ENCODE assay signal across 21 cellular contexts in the genomic region with DNA sequence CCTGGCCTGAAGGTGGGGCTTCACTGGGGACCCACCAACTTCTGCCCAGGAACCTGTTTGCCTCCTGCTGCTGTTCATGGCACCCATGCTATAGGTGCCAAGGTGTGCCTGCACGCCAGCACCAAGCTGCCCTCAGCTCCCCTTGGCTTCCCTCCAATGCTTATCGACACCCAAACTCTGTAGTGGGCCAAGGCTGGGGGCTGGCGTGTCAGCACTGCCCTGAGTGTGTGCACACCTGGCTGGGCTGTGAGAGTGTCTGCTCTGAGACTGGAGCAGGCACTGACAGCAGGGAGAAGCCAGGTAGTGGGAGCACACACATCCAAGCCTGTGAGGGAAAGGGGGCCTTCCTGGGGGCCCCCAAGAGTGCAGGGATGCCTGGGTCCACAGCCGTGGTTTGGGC. TPM values are rescaled to one million over a fixed set of nuclear protein-coding genes. Genes with fewer than 3 reads are reported as not detected.
"Had no signal": no experiment of that assay in that cellular context is flagged by ENCODE, and none has a peak within 500 bp of the region (broad histone marks: within the 10 kb centered on the region; RNA-seq: fewer than 3 reads in every experiment).

No MANE protein-coding gene starts in this region.

- ATAC-seq: activated CD4-positive, alpha-beta T cell treated with anti-CD3 and anti-CD28 coated beads for 36 hours; stimulated activated naive CD8-positive, alpha-beta T cell treated with anti-CD3 and anti-CD28 coated beads, Interleukin-15, amount 100 ng/mL, for 72 hours; T-helper 17 cell had no signal

- H3K9me3 ChIP-seq: testis had no signal

- H3K27me3 ChIP-seq: esophagus squamous epithelium, testis had no signal

- H3K4me3 ChIP-seq: esophagus squamous epithelium, testis had no signal

- H3K27ac Mint-ChIP-seq: activated CD4-positive, alpha-beta memory T cell treated with anti-CD3 and anti-CD28 coated beads, Interleukin-2, amount 10 ng/mL, durations not matched to agents 7 days and 5 days; activated CD4-positive, alpha-beta T cell treated with anti-CD3 and anti-CD28 coated beads for 36 hours; activated naive CD8-positive, alpha-beta T cell; stimulated activated naive CD8-positive, alpha-beta T cell treated with anti-CD3 and anti-CD28 coated beads, Interleukin-15, amount 100 ng/mL, for 72 hours; T-helper 17 cell had no signal

- H3K4me3 Mint-ChIP-seq: activated CD4-positive, alpha-beta memory T cell treated with anti-CD3 and anti-CD28 coated beads, Interleukin-2, amount 10 ng/mL, durations not matched to agents 7 days and 5 days; activated CD4-positive, alpha-beta T cell treated with anti-CD3 and anti-CD28 coated beads for 36 hours; activated naive CD8-positive, alpha-beta T cell; stimulated activated naive CD8-positive, alpha-beta T cell treated with anti-CD3 and anti-CD28 coated beads, Interleukin-15, amount 100 ng/mL, for 72 hours; T-helper 17 cell had no signal

- H3K4me1 ChIP-seq: testis had no signal

- H3K36me3 ChIP-seq: esophagus squamous epithelium had no signal

- H3K4me1 Mint-ChIP-seq: stimulated activated naive CD8-positive, alpha-beta T cell treated with anti-CD3 and anti-CD28 coated beads, Interleukin-15, amount 100 ng/mL, for 72 hours had no signal

- DNase-seq: activated CD4-positive, alpha-beta memory T cell treated with anti-CD3 and anti-CD28 coated beads, Interleukin-2, amount 10 ng/mL, durations not matched to agents 7 days and 5 days; activated CD4-positive, alpha-beta T cell treated with anti-CD3 and anti-CD28 coated beads for 36 hours; activated gamma-delta T cell treated with Interleukin-2 at 50 U/mL for 16 hours; amniotic stem cell; central memory CD4-positive, alpha-beta T cell; cortex of kidney; effector CD8-positive, alpha-beta T cell; esophagus squamous epithelium; glutamatergic neuron; kidney glomerular epithelial cell; stimulated activated CD4-positive, alpha-beta T cell treated with anti-CD3 and anti-CD28 coated beads, Interleukin-1b, Interleukin-23, amount 100 ng/mL, for 48 hours; stimulated activated naive CD8-positive, alpha-beta T cell treated with anti-CD3 and anti-CD28 coated beads, Interleukin-15, amount 100 ng/mL, for 72 hours; T-helper 17 cell; testis had no signal

- H3K27ac ChIP-seq: esophagus squamous epithelium, testis had no signal

- H3K27me3 Mint-ChIP-seq: activated CD4-positive, alpha-beta T cell treated with anti-CD3 and anti-CD28 coated beads for 36 hours; activated naive CD8-positive, alpha-beta T cell; stimulated activated naive CD8-positive, alpha-beta T cell treated with anti-CD3 and anti-CD28 coated beads, Interleukin-15, amount 100 ng/mL, for 72 hours; T-helper 17 cell had no signal

RNA-seq across cellular contexts. Expression of gene TUBB8, which starts 43.1 kb away (rescaled TPM):
- total RNA-seq: activated CD4-positive, alpha-beta memory T cell treated with anti-CD3 and anti-CD28 coated beads, Interleukin-2, amount 10 ng/mL, durations not matched to agents 7 days and 5 days; activated CD4-positive, alpha-beta T cell treated with anti-CD3 and anti-CD28 coated beads for 36 hours; endothelial cell of umbilical vein; esophagus squamous epithelium; fibroblast of villous mesenchyme; liver; mesenteric fat pad; osteoblast; T-helper 17 cell; urinary bladder had no signal
